ENCODE assay signal across 9 cellular contexts in genomic region chr16:9094008-9094846, GRCh38. TPM values are rescaled to one million over a fixed set of nuclear protein-coding genes. Genes with fewer than 3 reads are reported as not detected.
DNase-seq lines count a peak whose midpoint lies in the region; ATAC-seq, FAIRE-seq and TF ChIP-seq lines count a peak whose summit lies in the region.
"Had no signal": no experiment of that assay in that cellular context is flagged by ENCODE, and none has a peak within 500 bp of the region (broad histone marks: within the 10 kb centered on the region; RNA-seq: fewer than 3 reads in every experiment).

No MANE protein-coding gene starts in this region.

- H3K9me2 ChIP-seq in DOHH2 (replicated peaks; ENCODE audit: control insufficient read depth, low read length) (no peaks in the 10 kb centered on the region), PC-3 (replicated peaks; ENCODE audit: low read length) (no peaks in the 10 kb centered on the region)

- dilution Hi-C loops in endothelial cell of umbilical vein (cut with MboI; ENCODE audit: extremely low pct_ligation_motif_present, low sequenced_read_pairs), result no loop called here

- no peak for ATAC-seq in PC-3
- ATAC-seq in HG03025 (IDR thresholded peaks at IDR 0.05; ENCODE audit: low FRiP score, unreplicated experiment), result no peak

- POLR2A ChIA-PET in PC-3 (lab: Charles Lee; ENCODE audit: unreplicated experiment), result no interaction called here
- POLR2A ChIA-PET in endothelial cell of umbilical vein (lab: Charles Lee), result interaction anchor here (0.7 to 1.1 kb wide), 3 partner anchors 8 to 16 kb away, joined by 3 to 6 read pairs (median 3); no protein-coding TSS in a partner anchor

- intact Hi-C loops in PC-3 (cut with micrococcal nuclease) (no loop called here), endothelial cell of umbilical vein (cut with micrococcal nuclease) (loop anchor here (2.0 to 5.0 kb wide), 3 partner anchors 15 to 297 kb away; partner anchors contain the start of genes PMM2 and TMEM186)

- H3K36me3 ChIP-seq in DOHH2 (ENCODE audit: control insufficient read depth, low read length), result peaks cover 65% of the 10 kb centered on the region
- H3K36me3 ChIP-seq in PC-3 (ENCODE audit: low read depth, low read length), result peaks cover 39% of the 10 kb centered on the region
- peaks cover 10% of the 10 kb centered on the region in 2 experiments for H3K36me3 ChIP-seq in endothelial cell of umbilical vein (ENCODE audit: control insufficient read depth in 2 of 2, extremely low read depth in 1 of 2, insufficient read depth in 2 of 2, low read length in 2 of 2)
- H3K36me3 ChIP-seq in osteoblast (ENCODE audit: insufficient read depth, low read length), result peaks cover 47% of the 10 kb centered on the region

- no peaks in the 10 kb centered on the region for H3K9me1 ChIP-seq in endothelial cell of umbilical vein (replicated peaks; ENCODE audit: control insufficient read depth, extremely low read depth, insufficient read depth, low read length)

- H3K4me1 ChIP-seq in DOHH2 (ENCODE audit: control insufficient read depth, low read length) (peaks cover 72% of the 10 kb centered on the region), PC-3 (ENCODE audit: insufficient read depth, low read length) (peaks cover 44% of the 10 kb centered on the region), endothelial cell of umbilical vein (ENCODE audit: control insufficient read depth, extremely low read depth, insufficient read depth, low read length) (peaks cover 44% of the 10 kb centered on the region), osteoblast (ENCODE audit: insufficient read depth, low read length) (peaks cover 50% of the 10 kb centered on the region)

- H3K4me2 ChIP-seq in DOHH2 (ENCODE audit: low read length), result peak overlapping the region; percentile 84
- H3K4me2 ChIP-seq in PC-3 (ENCODE audit: low read length), result peak overlapping the region; percentile 97
- H3K4me2 ChIP-seq in endothelial cell of umbilical vein (ENCODE audit: insufficient read depth, low read length), result peak overlapping the region; percentile 100
- peak overlapping the region; percentile 99 for H3K4me2 ChIP-seq in osteoblast (ENCODE audit: insufficient read depth, low read length)

- H4K20me1 ChIP-seq in DOHH2 (ENCODE audit: control insufficient read depth, insufficient read depth, low read depth, low read length) (peaks cover 49% of the 10 kb centered on the region), PC-3 (ENCODE audit: low read length) (peaks cover 59% of the 10 kb centered on the region), endothelial cell of umbilical vein (replicated peaks; ENCODE audit: control insufficient read depth, extremely low read depth, insufficient read depth, low read length) (peaks cover 23% of the 10 kb centered on the region), osteoblast (ENCODE audit: insufficient read depth, low read length) (peaks cover 64% of the 10 kb centered on the region)

- no peak overlapping the region for H2AFZ ChIP-seq in PC-3 (ENCODE audit: low read length)
- no peak overlapping the region for H2AFZ ChIP-seq in endothelial cell of umbilical vein (ENCODE audit: low read depth, low read length)
- no peak overlapping the region for H2AFZ ChIP-seq in osteoblast (ENCODE audit: low read length)

- H3K9me3 ChIP-seq in DOHH2 (ENCODE audit: control insufficient read depth, insufficient read depth, low read length) (no peaks in the 10 kb centered on the region), PC-3 (ENCODE audit: low read length) (no peaks in the 10 kb centered on the region), endothelial cell of umbilical vein (replicated peaks; ENCODE audit: control insufficient read depth, insufficient read depth, low read length) (no peaks in the 10 kb centered on the region), osteoblast (ENCODE audit: low read depth, low read length) (no peaks in the 10 kb centered on the region)

- FAIRE-seq in endothelial cell of umbilical vein (lab: Jason Lieb, UNC), result no peak

- H3K27me3 ChIP-seq in DOHH2 (ENCODE audit: control insufficient read depth, low read length) (no peaks in the 10 kb centered on the region), PC-3 (ENCODE audit: low read length) (no peaks in the 10 kb centered on the region), endothelial cell of umbilical vein (ENCODE audit: control insufficient read depth in 2 of 2, insufficient read depth in 2 of 2, low read length in 2 of 2) (no peaks in the 10 kb centered on the region), osteoblast (ENCODE audit: insufficient read depth, low read length) (no peaks in the 10 kb centered on the region)

- BruUV-seq in PC-3 (replicated peaks; lab: Mats Ljungman, UMichigan), result no TSS peak
- no TSS peak for BruUV-seq in endothelial cell of umbilical vein (replicated peaks; lab: Mats Ljungman, UMichigan)

- CTCF ChIA-PET in PC-3 (lab: Charles Lee) (no interaction called here), endothelial cell of umbilical vein (lab: Charles Lee) (interaction anchor here (1.2 to 1.8 kb wide), 6 partner anchors 8 to 85 kb away, joined by 3 to 8 read pairs (median 4); no protein-coding TSS in a partner anchor)

- DNase-seq in PC-3 (no peak), endothelial cell of umbilical vein (ENCODE audit: low read depth, low spot score) (no peak), osteoblast (ENCODE audit: insufficient read length, low spot score, missing footprints) (no peak), GOT3 (lab: John Stamatoyannopoulos, UW) (no peak), DMS53 (lab: John Stamatoyannopoulos, UW) (no peak), GM19238 (ENCODE audit: insufficient read length, low spot score) (no peak)
- DNase-seq: T-helper 9 cell had no signal

- H3K4me3 ChIP-seq in DOHH2 (ENCODE audit: low read length), result peak overlapping the region; percentile 82
- peak overlapping the region; percentile 92 for H3K4me3 ChIP-seq in PC-3 (ENCODE audit: low read length)
- peak overlapping the region; percentile 73 to 89 (median 80) for H3K4me3 ChIP-seq in endothelial cell of umbilical vein (replicated peaks in 1 of 3; ENCODE audit: insufficient read depth in 1 of 3, low read depth in 1 of 3, low read length in 3 of 3)
- peak overlapping the region; percentile 98 for H3K4me3 ChIP-seq in osteoblast (ENCODE audit: insufficient read depth, low read length)

- H3K9ac ChIP-seq in PC-3 (ENCODE audit: low read length) (peak overlapping the region; percentile 89), endothelial cell of umbilical vein (replicated peaks; ENCODE audit: extremely low read depth, insufficient read depth, low read length) (peak overlapping the region; percentile 85)

- peaks cover 84% of the 10 kb centered on the region for H3K79me2 ChIP-seq in DOHH2 (ENCODE audit: control insufficient read depth, low read length)
- H3K79me2 ChIP-seq in PC-3 (ENCODE audit: low read length), result peaks cover 77% of the 10 kb centered on the region
- H3K79me2 ChIP-seq in endothelial cell of umbilical vein (ENCODE audit: control insufficient read depth, insufficient read depth, low read length), result peaks cover 78% of the 10 kb centered on the region
- H3K79me2 ChIP-seq in osteoblast (ENCODE audit: insufficient read depth, low read length), result peaks cover 78% of the 10 kb centered on the region

- no peak overlapping the region for H3K27ac ChIP-seq in DOHH2 (ENCODE audit: low read depth, low read length)
- no peak overlapping the region for H3K27ac ChIP-seq in PC-3 (ENCODE audit: low read length)
- H3K27ac ChIP-seq in endothelial cell of umbilical vein (ENCODE audit: insufficient read depth, low read depth, low read length), result no peak overlapping the region
- H3K27ac ChIP-seq in osteoblast (ENCODE audit: low read depth, low read length), result peak overlapping the region; percentile 90

- TF ChIP-seq POLR2A in endothelial cell of umbilical vein (IDR thresholded peaks at IDR 0.05; ENCODE audit: low read depth, low read length), result no peak

- TF ChIP-seq CTCF in DOHH2 (IDR thresholded peaks at IDR 0.05; ENCODE audit: low read depth, low read length, poor library complexity, severe bottlenecking), result no peak
- no peak for TF ChIP-seq CTCF in PC-3 (conservative IDR thresholded peaks at IDR 0.05; ENCODE audit: low read depth, low read length)
- no peak for TF ChIP-seq CTCF in endothelial cell of umbilical vein (IDR thresholded peaks at IDR 0.05; ENCODE audit: extremely low read depth in 1 of 2, insufficient read depth in 1 of 2, low read depth in 1 of 2, low read length in 2 of 2)
- no peak for TF ChIP-seq CTCF in osteoblast (IDR thresholded peaks at IDR 0.05; ENCODE audit: extremely low read depth, low read depth, low read length)

- peaks cover 4% of the 10 kb centered on the region; the same call in 1 of the 2 replicates for H3F3A ChIP-seq in DOHH2 (ENCODE audit: control insufficient read depth, insufficient read depth)
- H3F3A ChIP-seq in PC-3 (ENCODE audit: low read length, unreplicated experiment), result peaks cover 7% of the 10 kb centered on the region

TF ChIP-seq in endothelial cell of umbilical vein, 7 proteins besides CTCF, POLR2A, EP300 and RAD21:
- TF ChIP-seq GATA2 (IDR thresholded peaks at IDR 0.05; ENCODE audit: insufficient read depth, insufficient read length, low read depth, low read length) (no peak), MAX (IDR thresholded peaks at IDR 0.05; ENCODE audit: insufficient read depth, insufficient read length) (no peak), EZH2 (IDR thresholded peaks at IDR 0.05; ENCODE audit: borderline replicate concordance, low read depth, low read length, severe bottlenecking) (no peak), JUN (IDR thresholded peaks at IDR 0.05; ENCODE audit: borderline replicate concordance, insufficient read depth, insufficient read length, low read depth) (no peak), FOS (IDR thresholded peaks at IDR 0.05; ENCODE audit: borderline replicate concordance, insufficient read depth, low read length) (no peak), POLR2AphosphoS5 (IDR thresholded peaks at IDR 0.05; ENCODE audit: insufficient read depth, low read depth, low read length) (no peak), MYC (IDR thresholded peaks at IDR 0.05; ENCODE audit: low read depth, low read length) (no peak)

RNA-seq across cellular contexts. Expression of gene HAPSTR1, which starts 2.8 kb away (rescaled TPM):
- total RNA-seq in PC-3 (2014; rRNA removed) (24.4 and 28.6 TPM in 2 replicates), endothelial cell of umbilical vein (60.1 and 63.7 TPM in 2 replicates), osteoblast (86.3 and 93.4 TPM in 2 replicates)
- 11.6 and 15.7 TPM in 2 replicates for polyA plus RNA-seq in endothelial cell of umbilical vein
- polyA plus RNA-seq in endothelial cell of umbilical vein (2011; cell fraction: cytosol; rRNA removed), result 15.9 and 18.5 TPM in 2 replicates
- 20.5 and 27.5 TPM in 2 replicates for polyA plus RNA-seq in endothelial cell of umbilical vein (2011; cell fraction: nucleus; rRNA removed)
- 25.2 and 32.3 TPM in 2 replicates for polyA plus RNA-seq in endothelial cell of umbilical vein (2012)
- 43.8 and 48.6 TPM in 2 replicates for polyA minus RNA-seq in endothelial cell of umbilical vein
- polyA minus RNA-seq in endothelial cell of umbilical vein (2011; cell fraction: cytosol; rRNA and poly(A)+ RNA removed), result 28.6 TPM
- polyA minus RNA-seq in endothelial cell of umbilical vein (2011; cell fraction: nucleus; rRNA and poly(A)+ RNA removed), result 28.1 and 40.5 TPM in 2 replicates
